In genomic region chr19:12754465-12755196, GRCh38 we compare ENCODE assay signal across 2 cellular contexts.
TF ChIP-seq lines count a peak whose summit lies in the region.

No MANE protein-coding gene starts in this region.

TF ChIP-seq in GM23338, 12 proteins besides CTCF, POLR2A, EP300 and RAD21:
- no peak for TF ChIP-seq POLR2AphosphoS5 (IDR thresholded peaks at IDR 0.05; ENCODE audit: low read depth)
- TF ChIP-seq NANOG (IDR thresholded peaks at IDR 0.05; ENCODE audit: borderline replicate concordance): no peak
- TF ChIP-seq, protein P1, sequence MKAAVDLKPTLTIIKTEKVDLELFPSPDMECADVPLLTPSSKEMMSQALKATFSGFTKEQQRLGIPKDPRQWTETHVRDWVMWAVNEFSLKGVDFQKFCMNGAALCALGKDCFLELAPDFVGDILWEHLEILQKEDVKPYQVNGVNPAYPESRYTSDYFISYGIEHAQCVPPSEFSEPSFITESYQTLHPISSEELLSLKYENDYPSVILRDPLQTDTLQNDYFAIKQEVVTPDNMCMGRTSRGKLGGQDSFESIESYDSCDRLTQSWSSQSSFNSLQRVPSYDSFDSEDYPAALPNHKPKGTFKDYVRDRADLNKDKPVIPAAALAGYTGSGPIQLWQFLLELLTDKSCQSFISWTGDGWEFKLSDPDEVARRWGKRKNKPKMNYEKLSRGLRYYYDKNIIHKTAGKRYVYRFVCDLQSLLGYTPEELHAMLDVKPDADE (IDR thresholded peaks at IDR 0.05): no peak
- TF ChIP-seq CREB1 (CRISPR knock-in tag; IDR thresholded peaks at IDR 0.05; ENCODE audit: low read depth): no peak
- no peak for TF ChIP-seq ZNF331 (CRISPR knock-in tag; IDR thresholded peaks at IDR 0.05; ENCODE audit: low read depth)
- TF ChIP-seq EZH2 (IDR thresholded peaks at IDR 0.05; ENCODE audit: low read depth, unreplicated experiment): no peak
- TF ChIP-seq JUNB (IDR thresholded peaks at IDR 0.05; ENCODE audit: unreplicated experiment): no peak
- no peak for TF ChIP-seq REST (IDR thresholded peaks at IDR 0.05; ENCODE audit: unreplicated experiment)
- TF ChIP-seq STAT1 (IDR thresholded peaks at IDR 0.05; ENCODE audit: unreplicated experiment): no peak
- TF ChIP-seq ZNF114 (CRISPR knock-in tag; IDR thresholded peaks at IDR 0.05): no peak
- TF ChIP-seq EZH2phosphoT487 (IDR thresholded peaks at IDR 0.05; ENCODE audit: unreplicated experiment): no peak

TF ChIP-seq in H1, 55 proteins besides CTCF, POLR2A, EP300 and RAD21:
- TF ChIP-seq, protein P2, sequence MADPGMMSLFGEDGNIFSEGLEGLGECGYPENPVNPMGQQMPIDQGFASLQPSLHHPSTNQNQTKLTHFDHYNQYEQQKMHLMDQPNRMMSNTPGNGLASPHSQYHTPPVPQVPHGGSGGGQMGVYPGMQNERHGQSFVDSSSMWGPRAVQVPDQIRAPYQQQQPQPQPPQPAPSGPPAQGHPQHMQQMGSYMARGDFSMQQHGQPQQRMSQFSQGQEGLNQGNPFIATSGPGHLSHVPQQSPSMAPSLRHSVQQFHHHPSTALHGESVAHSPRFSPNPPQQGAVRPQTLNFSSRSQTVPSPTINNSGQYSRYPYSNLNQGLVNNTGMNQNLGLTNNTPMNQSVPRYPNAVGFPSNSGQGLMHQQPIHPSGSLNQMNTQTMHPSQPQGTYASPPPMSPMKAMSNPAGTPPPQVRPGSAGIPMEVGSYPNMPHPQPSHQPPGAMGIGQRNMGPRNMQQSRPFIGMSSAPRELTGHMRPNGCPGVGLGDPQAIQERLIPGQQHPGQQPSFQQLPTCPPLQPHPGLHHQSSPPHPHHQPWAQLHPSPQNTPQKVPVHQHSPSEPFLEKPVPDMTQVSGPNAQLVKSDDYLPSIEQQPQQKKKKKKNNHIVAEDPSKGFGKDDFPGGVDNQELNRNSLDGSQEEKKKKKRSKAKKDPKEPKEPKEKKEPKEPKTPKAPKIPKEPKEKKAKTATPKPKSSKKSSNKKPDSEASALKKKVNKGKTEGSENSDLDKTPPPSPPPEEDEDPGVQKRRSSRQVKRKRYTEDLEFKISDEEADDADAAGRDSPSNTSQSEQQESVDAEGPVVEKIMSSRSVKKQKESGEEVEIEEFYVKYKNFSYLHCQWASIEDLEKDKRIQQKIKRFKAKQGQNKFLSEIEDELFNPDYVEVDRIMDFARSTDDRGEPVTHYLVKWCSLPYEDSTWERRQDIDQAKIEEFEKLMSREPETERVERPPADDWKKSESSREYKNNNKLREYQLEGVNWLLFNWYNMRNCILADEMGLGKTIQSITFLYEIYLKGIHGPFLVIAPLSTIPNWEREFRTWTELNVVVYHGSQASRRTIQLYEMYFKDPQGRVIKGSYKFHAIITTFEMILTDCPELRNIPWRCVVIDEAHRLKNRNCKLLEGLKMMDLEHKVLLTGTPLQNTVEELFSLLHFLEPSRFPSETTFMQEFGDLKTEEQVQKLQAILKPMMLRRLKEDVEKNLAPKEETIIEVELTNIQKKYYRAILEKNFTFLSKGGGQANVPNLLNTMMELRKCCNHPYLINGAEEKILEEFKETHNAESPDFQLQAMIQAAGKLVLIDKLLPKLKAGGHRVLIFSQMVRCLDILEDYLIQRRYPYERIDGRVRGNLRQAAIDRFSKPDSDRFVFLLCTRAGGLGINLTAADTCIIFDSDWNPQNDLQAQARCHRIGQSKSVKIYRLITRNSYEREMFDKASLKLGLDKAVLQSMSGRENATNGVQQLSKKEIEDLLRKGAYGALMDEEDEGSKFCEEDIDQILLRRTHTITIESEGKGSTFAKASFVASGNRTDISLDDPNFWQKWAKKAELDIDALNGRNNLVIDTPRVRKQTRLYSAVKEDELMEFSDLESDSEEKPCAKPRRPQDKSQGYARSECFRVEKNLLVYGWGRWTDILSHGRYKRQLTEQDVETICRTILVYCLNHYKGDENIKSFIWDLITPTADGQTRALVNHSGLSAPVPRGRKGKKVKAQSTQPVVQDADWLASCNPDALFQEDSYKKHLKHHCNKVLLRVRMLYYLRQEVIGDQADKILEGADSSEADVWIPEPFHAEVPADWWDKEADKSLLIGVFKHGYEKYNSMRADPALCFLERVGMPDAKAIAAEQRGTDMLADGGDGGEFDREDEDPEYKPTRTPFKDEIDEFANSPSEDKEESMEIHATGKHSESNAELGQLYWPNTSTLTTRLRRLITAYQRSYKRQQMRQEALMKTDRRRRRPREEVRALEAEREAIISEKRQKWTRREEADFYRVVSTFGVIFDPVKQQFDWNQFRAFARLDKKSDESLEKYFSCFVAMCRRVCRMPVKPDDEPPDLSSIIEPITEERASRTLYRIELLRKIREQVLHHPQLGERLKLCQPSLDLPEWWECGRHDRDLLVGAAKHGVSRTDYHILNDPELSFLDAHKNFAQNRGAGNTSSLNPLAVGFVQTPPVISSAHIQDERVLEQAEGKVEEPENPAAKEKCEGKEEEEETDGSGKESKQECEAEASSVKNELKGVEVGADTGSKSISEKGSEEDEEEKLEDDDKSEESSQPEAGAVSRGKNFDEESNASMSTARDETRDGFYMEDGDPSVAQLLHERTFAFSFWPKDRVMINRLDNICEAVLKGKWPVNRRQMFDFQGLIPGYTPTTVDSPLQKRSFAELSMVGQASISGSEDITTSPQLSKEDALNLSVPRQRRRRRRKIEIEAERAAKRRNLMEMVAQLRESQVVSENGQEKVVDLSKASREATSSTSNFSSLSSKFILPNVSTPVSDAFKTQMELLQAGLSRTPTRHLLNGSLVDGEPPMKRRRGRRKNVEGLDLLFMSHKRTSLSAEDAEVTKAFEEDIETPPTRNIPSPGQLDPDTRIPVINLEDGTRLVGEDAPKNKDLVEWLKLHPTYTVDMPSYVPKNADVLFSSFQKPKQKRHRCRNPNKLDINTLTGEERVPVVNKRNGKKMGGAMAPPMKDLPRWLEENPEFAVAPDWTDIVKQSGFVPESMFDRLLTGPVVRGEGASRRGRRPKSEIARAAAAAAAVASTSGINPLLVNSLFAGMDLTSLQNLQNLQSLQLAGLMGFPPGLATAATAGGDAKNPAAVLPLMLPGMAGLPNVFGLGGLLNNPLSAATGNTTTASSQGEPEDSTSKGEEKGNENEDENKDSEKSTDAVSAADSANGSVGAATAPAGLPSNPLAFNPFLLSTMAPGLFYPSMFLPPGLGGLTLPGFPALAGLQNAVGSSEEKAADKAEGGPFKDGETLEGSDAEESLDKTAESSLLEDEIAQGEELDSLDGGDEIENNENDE (IDR thresholded peaks at IDR 0.05; ENCODE audit: insufficient replicate concordance, low read length): no peak
- no peak for TF ChIP-seq POLR2AphosphoS5 (IDR thresholded peaks at IDR 0.05; ENCODE audit: low read depth, low read length)
